ENCODE assay signal across 10 cellular contexts in the genomic region with DNA sequence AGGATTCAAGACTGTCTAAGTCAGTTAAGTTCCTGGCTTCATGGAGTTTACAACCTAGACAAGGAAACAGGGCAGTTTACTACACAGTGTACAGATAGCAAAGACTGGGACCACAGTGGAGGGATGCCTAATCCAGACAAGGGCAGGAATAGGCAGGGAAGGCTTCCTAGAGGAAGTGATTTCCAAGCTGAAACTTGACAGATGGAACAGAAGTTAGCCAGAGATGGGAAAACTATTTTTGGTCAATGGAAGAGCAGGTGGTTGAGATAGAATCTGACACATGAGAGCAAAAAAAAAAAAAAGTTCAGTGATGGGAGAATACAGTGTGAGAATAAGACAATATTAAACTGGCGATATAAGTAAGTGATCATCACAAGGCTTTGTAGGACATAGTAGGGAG. TPM values are rescaled to one million over a fixed set of nuclear protein-coding genes. Genes with fewer than 3 reads are reported as not detected.
DNase-seq lines count a peak whose midpoint lies in the region; ATAC-seq, FAIRE-seq and TF ChIP-seq lines count a peak whose summit lies in the region.
"Had no signal": no experiment of that assay in that cellular context is flagged by ENCODE, and none has a peak within 500 bp of the region (broad histone marks: within the 10 kb centered on the region; RNA-seq: fewer than 3 reads in every experiment).

No MANE protein-coding gene starts in this region.

- H3K9ac ChIP-seq in DND-41 (ENCODE audit: low read depth, low read length) (peak overlapping the region; percentile 67), NT2/D1 (ENCODE audit: insufficient read length, low read depth) (peak overlapping the region; percentile 97)

- peaks cover 26 to 28% of the 10 kb centered on the region in 2 donors for H3K4me1 Mint-ChIP-seq in effector memory CD8-positive, alpha-beta T cell (ENCODE audit: low read depth in 2 of 2)

- TF ChIP-seq CTCF in DND-41 (IDR thresholded peaks at IDR 0.05; ENCODE audit: borderline replicate concordance, extremely low read depth, low read length, poor library complexity, severe bottlenecking): no peak

- peak overlapping the region; percentile 90 to 95 for H3K4me3 Mint-ChIP-seq in effector memory CD8-positive, alpha-beta T cell

- H3K79me2 ChIP-seq in DND-41 (ENCODE audit: insufficient read depth, low read length): peaks cover 45% of the 10 kb centered on the region

- ATAC-seq in DND-41 (ENCODE audit: insufficient read depth, low read depth): no peak
- no peak for ATAC-seq in effector memory CD8-positive, alpha-beta T cell (replicated peaks)

- H3K27me3 ChIP-seq in DND-41 (ENCODE audit: insufficient read depth, low read length, poor library complexity) (no peaks in the 10 kb centered on the region), NT2/D1 (ENCODE audit: insufficient read depth, insufficient read length) (no peaks in the 10 kb centered on the region), neuron (ENCODE audit: insufficient read depth, low read length) (no peaks in the 10 kb centered on the region)
- H3K27me3 ChIP-seq: tibial nerve had no signal

- no peaks in the 10 kb centered on the region for H3K27me3 Mint-ChIP-seq in effector memory CD8-positive, alpha-beta T cell

- H3K36me3 Mint-ChIP-seq in effector memory CD8-positive, alpha-beta T cell (ENCODE audit: insufficient read depth): peaks cover 42% of the 10 kb centered on the region

- peak overlapping the region; percentile 93 to 97 for H3K27ac Mint-ChIP-seq in effector memory CD8-positive, alpha-beta T cell

- peaks cover 45% of the 10 kb centered on the region for H3K36me3 ChIP-seq in DND-41 (ENCODE audit: insufficient read depth, low read length)
- H3K36me3 ChIP-seq in NT2/D1 (ENCODE audit: insufficient read depth, insufficient read length, low read length): peaks cover 59% of the 10 kb centered on the region
- peaks cover 41% of the 10 kb centered on the region for H3K36me3 ChIP-seq in neuron (ENCODE audit: insufficient read depth, low read length)

- no peak for FAIRE-seq in frontal cortex (lab: Jason Lieb, UNC)

- H2AFZ ChIP-seq in DND-41 (ENCODE audit: low read depth, low read length) (no peak overlapping the region), neuron (ENCODE audit: low read depth, low read length) (no peak overlapping the region)

- H4K20me1 ChIP-seq in DND-41 (ENCODE audit: insufficient read depth, low read length): no peaks in the 10 kb centered on the region; the same call in 1 of the 2 replicates

- H3K4me3 ChIP-seq in DND-41 (ENCODE audit: low read depth in 1 of 2, low read length in 2 of 2) (peak overlapping the region; percentile 67 to 76; a peak in 3 of 4 replicates), NT2/D1 (ENCODE audit: insufficient read length, low read depth) (peak overlapping the region; percentile 71), neuron (ENCODE audit: low read length) (peak overlapping the region; percentile 90)

- DNase-seq in DND-41 (no peak), NT2/D1 (ENCODE audit: low read depth, low spot score) (no peak), 8988T (no peak), nucleus accumbens (lab: John Stamatoyannopoulos, UW) (no peak), NCI-H1694 treated with DMSO at 0.1 percent for 48 hours (lab: John Stamatoyannopoulos, UW) (no peak), frontal cortex (ENCODE audit: low spot score in 2 of 2) (no peak)
- no peak for DNase-seq in effector memory CD8-positive, alpha-beta T cell
- DNase-seq: activated CD8-positive, alpha-beta memory T cell treated with anti-CD3 and anti-CD28 coated beads, Interleukin-2, amount 50 U/mL, for 4 hours had no signal

- peak overlapping the region; percentile 88 for H3K27ac ChIP-seq in DND-41 (ENCODE audit: low read length)

- H3K9me3 Mint-ChIP-seq in effector memory CD8-positive, alpha-beta T cell: no peaks in the 10 kb centered on the region

- H3K9me3 ChIP-seq in DND-41 (ENCODE audit: insufficient read depth, low read length, severe bottlenecking) (no peaks in the 10 kb centered on the region), NT2/D1 (ENCODE audit: insufficient read depth, low read length) (peaks cover 5% of the 10 kb centered on the region; the same call in 1 of the 2 replicates), neuron (ENCODE audit: low read length) (no peaks in the 10 kb centered on the region)
- H3K9me3 ChIP-seq: tibial nerve had no signal

- H3K4me1 ChIP-seq in DND-41 (ENCODE audit: insufficient read depth, low read length) (peaks cover 35% of the 10 kb centered on the region), NT2/D1 (ENCODE audit: insufficient read depth, insufficient read length) (no peaks in the 10 kb centered on the region), neuron (ENCODE audit: insufficient read depth, low read length) (peaks cover 17% of the 10 kb centered on the region)

- peak overlapping the region; percentile 71 for H3K4me2 ChIP-seq in DND-41 (ENCODE audit: insufficient read depth, low read length)

RNA-seq across cellular contexts. Expression of a gene that starts 1.3 kb away (rescaled TPM):
- total RNA-seq in frontal cortex: 29.8 TPM

RNA-seq across cellular contexts. Expression of a gene that starts 1.4 kb away (rescaled TPM):
- 7.3 TPM for total RNA-seq in frontal cortex
